23 cellular contexts compared by ENCODE assay signal in the genomic region with DNA sequence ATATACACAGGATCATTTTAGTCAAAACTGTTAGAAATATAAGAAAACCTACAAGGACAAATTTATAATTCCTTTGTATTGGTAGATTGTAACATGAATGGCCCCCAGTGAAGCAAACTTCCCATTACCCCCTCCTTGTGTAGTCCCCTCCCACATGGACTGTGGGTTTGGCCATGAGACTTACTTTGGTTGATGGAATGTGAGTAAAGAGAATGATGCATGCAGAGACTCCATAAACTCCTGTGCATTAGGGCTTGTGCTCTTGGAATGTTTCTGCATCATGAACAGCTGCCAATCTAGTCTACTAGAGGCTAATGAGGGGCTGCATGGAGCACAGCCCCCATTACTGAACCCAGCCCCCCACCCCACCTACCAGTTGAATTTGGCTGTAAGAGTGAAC.
"Had no signal": no experiment of that assay in that cellular context is flagged by ENCODE, and none has a peak within 500 bp of the region (broad histone marks: within the 10 kb centered on the region; RNA-seq: fewer than 3 reads in every experiment).

No MANE protein-coding gene starts in this region.

- H3K4me3 ChIP-seq: breast epithelium, mucosa of descending colon, skin epidermis, transverse colon, uterus had no signal

- H3K9me3 Mint-ChIP-seq: activated CD4-positive, alpha-beta T cell treated with anti-CD3 and anti-CD28 coated beads, Interleukin-2, amount 10 ng/mL, durations not matched to agents 7 days and 5 days; activated naive CD4-positive, alpha-beta T cell treated with anti-CD3 and anti-CD28 coated beads, Interleukin-2, amount 10 ng/mL, durations not matched to agents 7 days and 5 days; activated naive CD8-positive, alpha-beta T cell treated with anti-CD3 and anti-CD28 coated beads, Interleukin-2, amount 50 U/mL, for 24 hours; memory B cell; neural crest cell; stimulated activated naive CD8-positive, alpha-beta T cell treated with anti-CD3 and anti-CD28 coated beads, Interleukin-15, Interleukin-2, amounts not matched to agents 100 ng/mL and 50 ng/mL, for 24 hours had no signal

- H3K4me1 ChIP-seq: breast epithelium, uterus had no signal

- ATAC-seq: activated naive CD8-positive, alpha-beta T cell treated with anti-CD3 and anti-CD28 coated beads, Interleukin-2, amount 50 U/mL, for 24 hours; mucosa of descending colon had no signal

- H3K36me3 ChIP-seq: breast epithelium, transverse colon, uterus had no signal

- DNase-seq: activated CD4-positive, alpha-beta T cell treated with anti-CD3 and anti-CD28 coated beads, Interleukin-2, amount 10 ng/mL, durations not matched to agents 7 days and 5 days; activated CD8-positive, alpha-beta memory T cell treated with anti-CD3 and anti-CD28 coated beads, Interleukin-2, amount 50 U/mL, for 48 hours; activated effector memory CD4-positive, alpha-beta T cell treated with Interleukin-2 at 50 U/mL for 16 hours; activated naive CD4-positive, alpha-beta T cell treated with anti-CD3 and anti-CD28 coated beads, Interleukin-2, amount 10 ng/mL, durations not matched to agents 7 days and 5 days; activated naive CD8-positive, alpha-beta T cell treated with anti-CD3 and anti-CD28 coated beads, Interleukin-2, amount 50 U/mL, for 24 hours; activated T-cell treated with anti-CD3 and anti-CD28 coated beads, Interleukin-2, amount 50 U/mL, for 48 hours; aorta; cortex of kidney; erythroblast; head of caudate nucleus; mucosa of descending colon; naive B cell; stimulated activated CD4-positive, alpha-beta T cell treated with anti-CD3 and anti-CD28 coated beads, Interleukin-15, amount 100 ng/mL, for 24 hours; stimulated activated CD4-positive, alpha-beta T cell treated with anti-CD3 and anti-CD28 coated beads, Interleukin-2, amount 100 ng/mL, for 48 hours; transverse colon; uterus had no signal

- H3K36me3 Mint-ChIP-seq: activated naive CD4-positive, alpha-beta T cell treated with anti-CD3 and anti-CD28 coated beads, Interleukin-2, amount 10 ng/mL, durations not matched to agents 7 days and 5 days; memory B cell; naive B cell had no signal

- H3K4me1 Mint-ChIP-seq: activated CD4-positive, alpha-beta T cell treated with anti-CD3 and anti-CD28 coated beads, Interleukin-2, amount 10 ng/mL, durations not matched to agents 7 days and 5 days; activated naive CD4-positive, alpha-beta T cell treated with anti-CD3 and anti-CD28 coated beads, Interleukin-2, amount 10 ng/mL, durations not matched to agents 7 days and 5 days; activated naive CD8-positive, alpha-beta T cell treated with anti-CD3 and anti-CD28 coated beads, Interleukin-2, amount 50 U/mL, for 24 hours; memory B cell; naive B cell had no signal

- H3K27ac ChIP-seq: breast epithelium, skin epidermis, transverse colon, uterus had no signal

- H3K4me3 Mint-ChIP-seq: activated CD4-positive, alpha-beta T cell treated with anti-CD3 and anti-CD28 coated beads, Interleukin-2, amount 10 ng/mL, durations not matched to agents 7 days and 5 days; activated naive CD4-positive, alpha-beta T cell treated with anti-CD3 and anti-CD28 coated beads, Interleukin-2, amount 10 ng/mL, durations not matched to agents 7 days and 5 days; activated naive CD8-positive, alpha-beta T cell treated with anti-CD3 and anti-CD28 coated beads, Interleukin-2, amount 50 U/mL, for 24 hours; memory B cell; naive B cell; neural crest cell; stimulated activated naive CD8-positive, alpha-beta T cell treated with anti-CD3 and anti-CD28 coated beads, Interleukin-15, Interleukin-2, amounts not matched to agents 100 ng/mL and 50 ng/mL, for 24 hours had no signal

- H3K27me3 ChIP-seq: transverse colon, uterus had no signal

- H3K27ac Mint-ChIP-seq: activated CD4-positive, alpha-beta T cell treated with anti-CD3 and anti-CD28 coated beads, Interleukin-2, amount 10 ng/mL, durations not matched to agents 7 days and 5 days; activated naive CD4-positive, alpha-beta T cell treated with anti-CD3 and anti-CD28 coated beads, Interleukin-2, amount 10 ng/mL, durations not matched to agents 7 days and 5 days; activated naive CD8-positive, alpha-beta T cell treated with anti-CD3 and anti-CD28 coated beads, Interleukin-2, amount 50 U/mL, for 24 hours; memory B cell; naive B cell; stimulated activated naive CD8-positive, alpha-beta T cell treated with anti-CD3 and anti-CD28 coated beads, Interleukin-15, Interleukin-2, amounts not matched to agents 100 ng/mL and 50 ng/mL, for 24 hours had no signal

- FAIRE-seq: endometrium, frontal cortex had no signal

- H3K9me3 ChIP-seq: breast epithelium, mucosa of descending colon, transverse colon, uterus had no signal
